19 cellular contexts compared by ENCODE assay signal in the genomic region with DNA sequence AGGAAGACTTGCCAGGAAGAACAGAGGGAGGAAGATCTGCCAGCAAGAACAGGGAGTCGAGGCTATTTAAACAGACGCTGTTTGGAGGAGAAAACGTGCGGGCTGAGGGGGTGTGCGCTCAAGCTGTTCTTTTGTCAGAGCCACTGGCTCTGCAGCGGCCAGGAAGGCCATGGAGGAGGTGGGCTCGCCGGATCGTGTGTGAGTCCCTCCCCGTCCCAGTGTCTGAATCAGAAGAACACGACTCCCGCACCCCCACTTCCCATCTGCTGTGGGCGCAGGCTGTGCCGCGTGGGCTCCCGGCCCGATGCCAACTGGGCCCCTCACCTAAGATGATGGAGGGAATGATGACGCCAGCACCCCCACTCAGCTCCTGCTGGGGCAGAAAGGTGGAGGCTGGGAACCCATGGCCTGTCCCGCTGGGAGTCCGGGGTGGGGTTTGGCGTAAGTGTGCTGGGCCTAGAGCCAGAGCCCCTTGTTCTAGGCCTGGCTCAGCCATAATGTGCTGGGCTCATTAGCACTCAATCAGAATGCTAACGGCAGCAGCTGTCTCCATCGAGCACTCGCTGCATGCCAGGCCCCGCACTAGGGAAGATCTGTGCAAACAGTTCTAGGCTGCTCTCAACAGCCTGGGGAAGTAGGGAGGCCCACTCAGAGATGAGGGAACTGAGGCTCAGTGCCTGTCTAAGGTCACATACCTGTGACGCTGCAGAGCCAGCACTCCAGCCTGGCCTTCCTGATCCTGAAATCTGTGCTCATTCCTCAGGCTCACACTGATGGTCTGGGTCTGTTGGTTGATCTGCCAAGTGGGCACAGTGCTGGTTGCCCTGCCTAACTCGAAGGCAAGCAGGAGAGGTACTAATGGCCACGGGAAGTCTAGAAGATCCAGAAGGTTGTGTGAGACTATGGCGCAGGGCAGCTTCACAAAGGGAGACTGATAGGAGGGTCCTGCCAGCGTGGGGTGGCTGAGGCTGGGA. TPM values are rescaled to one million over a fixed set of nuclear protein-coding genes. Genes with fewer than 3 reads are reported as not detected.
DNase-seq lines count a peak whose midpoint lies in the region; ATAC-seq and TF ChIP-seq lines count a peak whose summit lies in the region.
"Had no signal": no experiment of that assay in that cellular context is flagged by ENCODE, and none has a peak within 500 bp of the region (broad histone marks: within the 10 kb centered on the region; RNA-seq: fewer than 3 reads in every experiment).

No MANE protein-coding gene starts in this region.

- H3K4me3 Mint-ChIP-seq in glutamatergic neuron (ENCODE audit: unreplicated experiment) = no peak overlapping the region
- H3K4me3 Mint-ChIP-seq: activated T-cell treated with anti-CD3 and anti-CD28 coated beads, Interleukin-2, amount 50 U/mL, for 24 hours; CD14-positive monocyte; natural killer cell had no signal

- no peak for ATAC-seq in HG03139 (IDR thresholded peaks at IDR 0.05; ENCODE audit: unreplicated experiment)
- ATAC-seq: activated naive CD4-positive, alpha-beta T cell treated with anti-CD3 and anti-CD28 coated beads, Interleukin-2, amount 50 U/mL, for 72 hours; esophagus mucosa had no signal

- no peaks in the 10 kb centered on the region for H3K36me3 Mint-ChIP-seq in glutamatergic neuron (ENCODE audit: unreplicated experiment)
- H3K36me3 Mint-ChIP-seq: activated naive CD4-positive, alpha-beta T cell treated with anti-CD3 and anti-CD28 coated beads, Interleukin-2, amount 50 U/mL, for 72 hours; CD14-positive monocyte; natural killer cell had no signal

- peaks cover 2% of the 10 kb centered on the region; the same call in 1 of the 2 replicates for H3K27me3 ChIP-seq in H7 (ENCODE audit: control insufficient read depth, insufficient read depth, low read length)
- H3K27me3 ChIP-seq: upper lobe of left lung had no signal

- TF ChIP-seq CTCF in glutamatergic neuron (IDR thresholded peaks at IDR 0.05; ENCODE audit: partially characterized antibody, unreplicated experiment) = no peak

- H3K4me1 Mint-ChIP-seq in glutamatergic neuron (ENCODE audit: low read depth, unreplicated experiment) = peaks cover 5% of the 10 kb centered on the region
- H3K4me1 Mint-ChIP-seq: natural killer cell had no signal

- H3K27ac Mint-ChIP-seq in glutamatergic neuron (ENCODE audit: unreplicated experiment) = no peak overlapping the region
- H3K27ac Mint-ChIP-seq: activated naive CD4-positive, alpha-beta T cell treated with anti-CD3 and anti-CD28 coated beads, Interleukin-2, amount 50 U/mL, for 72 hours; activated T-cell treated with anti-CD3 and anti-CD28 coated beads, Interleukin-2, amount 50 U/mL, for 24 hours; natural killer cell had no signal

- DNase-seq in NCI-H2029 (lab: John Stamatoyannopoulos, UW) (peak; percentile 34), NCI-H2029 treated with DMSO at 0.1 percent for 48 hours (lab: John Stamatoyannopoulos, UW) (no peak), NCI-H446 (lab: John Stamatoyannopoulos, UW) (peak; percentile 97 to 99), glutamatergic neuron (peak; percentile 27), superior temporal gyrus (ENCODE audit: extremely low spot score) (peak; percentile 73), H7 (no peak), NCI-H748 (lab: John Stamatoyannopoulos, UW; ENCODE audit: unreplicated experiment) (no peak)
- DNase-seq: activated CD4-positive, alpha-beta T cell treated with anti-CD3 and anti-CD28 coated beads, Interleukin-2, amount 50 U/mL, for 4 hours; activated T-cell treated with anti-CD3 and anti-CD28 coated beads, Interleukin-2, amount 50 U/mL, for 24 hours; DND-41; mammary epithelial cell; natural killer cell; NCI-H1930; stimulated activated naive CD4-positive, alpha-beta T cell treated with Interleukin-2 at 50 U/mL for 16 hours had no signal

- no peaks in the 10 kb centered on the region for H3K36me3 ChIP-seq in H7 (replicated peaks; ENCODE audit: control insufficient read depth, insufficient read depth, low read length)
- H3K36me3 ChIP-seq: upper lobe of left lung had no signal

- peaks cover 3% of the 10 kb centered on the region for H3K9me3 Mint-ChIP-seq in glutamatergic neuron (ENCODE audit: unreplicated experiment)
- H3K9me3 Mint-ChIP-seq: activated naive CD4-positive, alpha-beta T cell treated with anti-CD3 and anti-CD28 coated beads, Interleukin-2, amount 50 U/mL, for 72 hours; activated T-cell treated with anti-CD3 and anti-CD28 coated beads, Interleukin-2, amount 50 U/mL, for 24 hours; natural killer cell had no signal

- no peak overlapping the region for H3K4me3 ChIP-seq in H7 (ENCODE audit: insufficient read depth, low read depth, low read length)
- H3K4me3 ChIP-seq: upper lobe of left lung had no signal

- peaks cover 3% of the 10 kb centered on the region for H3K27me3 Mint-ChIP-seq in glutamatergic neuron (ENCODE audit: unreplicated experiment)
- H3K27me3 Mint-ChIP-seq: activated T-cell treated with anti-CD3 and anti-CD28 coated beads, Interleukin-2, amount 50 U/mL, for 24 hours had no signal

RNA-seq across cellular contexts. Expression of a gene that starts 11.5 kb away (rescaled TPM):
- 9.2 TPM for total RNA-seq in glutamatergic neuron (ENCODE audit: unreplicated experiment)
- 3.6 and 3.7 TPM in 2 replicates for total RNA-seq in H7 (2014; rRNA removed; shearing (Covaris generic))

RNA-seq across cellular contexts. Expression of a gene that starts 38.3 kb away (rescaled TPM):
- 19.4 TPM for total RNA-seq in glutamatergic neuron (ENCODE audit: unreplicated experiment)
- 19.0 and 26.8 TPM in 2 replicates for total RNA-seq in H7 (2014; rRNA removed; shearing (Covaris generic))

RNA-seq across cellular contexts. Expression of a gene that starts 39.7 kb away (rescaled TPM):
- total RNA-seq in glutamatergic neuron (ENCODE audit: unreplicated experiment) = 27.6 TPM
- total RNA-seq in H7 (2014; rRNA removed; shearing (Covaris generic)) = 18.3 and 19.2 TPM in 2 replicates

Comparison
In these comparisons a context has a peak if more than half of its experiments do, and no peak if none do; other contexts are left out.
1. DNase-seq: peak in NCI-H2029 (single experiment), NCI-H446 (2 of 2), glutamatergic neuron (single experiment) and superior temporal gyrus (single experiment); none in NCI-H2029 treated with DMSO at 0.1 percent for 48 hours (single experiment), H7 (single experiment) and NCI-H748 (single experiment).